In genomic region chr6:85678000-85678601, GRCh38 we compare ENCODE assay signal across 1 cellular context.
TF ChIP-seq lines count a peak whose summit lies in the region.

No MANE protein-coding gene starts in this region.

TF ChIP-seq in GM12878, 131 proteins besides CTCF, POLR2A, EP300 and RAD21 (continues in another document):
- TF ChIP-seq BCLAF1 (IDR thresholded peaks at IDR 0.05) (0 out of 2 replicates have a peak, but pooled peaks have one; percentile 8), CREB1 (IDR thresholded peaks at IDR 0.05; ENCODE audit: low read depth) (no peak), POLR2AphosphoS5 (IDR thresholded peaks at IDR 0.05; ENCODE audit: low read length) (no peak), SP1 (IDR thresholded peaks at IDR 0.05; ENCODE audit: low read depth, low read length) (no peak), SUPT20H (IDR thresholded peaks at IDR 0.05; ENCODE audit: borderline replicate concordance, control insufficient read depth, low read depth, low read length) (no peak), BHLHE40 (IDR thresholded peaks at IDR 0.05; ENCODE audit: borderline replicate concordance in 1 of 2, low read depth in 2 of 2, low read length in 1 of 2) (peak; percentile 31 to 55; a peak in 3 of 4 replicates), PAX5 (IDR thresholded peaks at IDR 0.05; ENCODE audit: borderline replicate concordance, low read depth, low read length) (no peak), RFX5 (IDR thresholded peaks at IDR 0.05; ENCODE audit: low read depth, low read length) (no peak), MTA3 (IDR thresholded peaks at IDR 0.05; ENCODE audit: borderline replicate concordance, low read length) (no peak), ZBTB11 (CRISPR knock-in tag; IDR thresholded peaks at IDR 0.05) (no peak), CUX1 (IDR thresholded peaks at IDR 0.05; ENCODE audit: insufficient replicate concordance, low read depth, low read length) (no peak), ZNF207 (IDR thresholded peaks at IDR 0.05; ENCODE audit: borderline replicate concordance) (no peak), ASH2L (IDR thresholded peaks at IDR 0.05; ENCODE audit: borderline replicate concordance, low read depth) (no peak), YBX1 (IDR thresholded peaks at IDR 0.05) (no peak), ZBTB33 (IDR thresholded peaks at IDR 0.05) (0 out of 2 replicates have a peak, but pooled peaks have one; percentile 31), IKZF2 (IDR thresholded peaks at IDR 0.05) (peak in 1 of 2 experiments; percentile 30; a peak in 1 of 4 replicates), POLR2AphosphoS2 (IDR thresholded peaks at IDR 0.05; ENCODE audit: low read depth, low read length) (no peak), ZSCAN29 (IDR thresholded peaks at IDR 0.05) (0 out of 2 replicates have a peak, but pooled peaks have one; percentile 80), KDM1A (IDR thresholded peaks at IDR 0.05; ENCODE audit: borderline replicate concordance) (no peak), CBX5 (IDR thresholded peaks at IDR 0.05; ENCODE audit: low read depth) (no peak), E2F4 (IDR thresholded peaks at IDR 0.05; ENCODE audit: low read depth, low read length) (no peak), IRF4 (IDR thresholded peaks at IDR 0.05; ENCODE audit: low read depth, low read length) (no peak), MTA2 (IDR thresholded peaks at IDR 0.05; ENCODE audit: low read depth) (peak; percentile 35; the same call in 1 of the 2 replicates), CREM (IDR thresholded peaks at IDR 0.05; ENCODE audit: low read depth) (no peak), CEBPZ (IDR thresholded peaks at IDR 0.05; ENCODE audit: low read depth, low read length) (no peak), TARDBP (IDR thresholded peaks at IDR 0.05; ENCODE audit: borderline replicate concordance) (no peak), ZNF592 (IDR thresholded peaks at IDR 0.05) (no peak), NKRF (conservative IDR thresholded peaks at IDR 0.05) (peak; percentile 68), MEF2B (IDR thresholded peaks at IDR 0.05; ENCODE audit: partially characterized antibody, poor library complexity, severe bottlenecking) (no peak), KLF5 (IDR thresholded peaks at IDR 0.05; ENCODE audit: partially characterized antibody) (no peak)
